ENCODE assay signal across 29 cellular contexts in genomic region chr14:98579140-98579539, GRCh38.
"Had no signal": no experiment of that assay in that cellular context is flagged by ENCODE, and none has a peak within 500 bp of the region (broad histone marks: within the 10 kb centered on the region; RNA-seq: fewer than 3 reads in every experiment).

No MANE protein-coding gene starts in this region.

- DNase-seq: activated CD4-positive, alpha-beta memory T cell treated with anti-CD3 and anti-CD28 coated beads, Interleukin-2, amount 10 ng/mL, durations not matched to agents 7 days and 5 days; activated CD4-positive, alpha-beta T cell treated with anti-CD3 and anti-CD28 coated beads for 36 hours; activated CD8-positive, alpha-beta memory T cell treated with anti-CD3 and anti-CD28 coated beads for 24 hours; activated CD8-positive, alpha-beta memory T cell treated with anti-CD3 and anti-CD28 coated beads, Interleukin-2, amount 10 ng/mL, durations not matched to agents 7 days and 5 days; activated CD8-positive, alpha-beta memory T cell treated with anti-CD3 and anti-CD28 coated beads, Interleukin-2, amount 50 U/mL, for 48 hours; activated effector memory CD4-positive, alpha-beta T cell treated with anti-CD3 and anti-CD28 coated beads, Interleukin-2, amount 50 U/mL, for 16 hours; activated naive CD4-positive, alpha-beta T cell; activated naive CD4-positive, alpha-beta T cell treated with anti-CD3 and anti-CD28 coated beads, Interleukin-2, amount 50 U/mL, for 16 hours; activated naive CD8-positive, alpha-beta T cell treated with anti-CD3 and anti-CD28 coated beads for 36 hours; activated T-cell treated with anti-CD3 and anti-CD28 coated beads, Interleukin-2, amount 50 U/mL, for 72 hours; amniotic stem cell; aorta; brain microvascular endothelial cell; NCI-H1105 treated with DMSO at 0.1 percent for 48 hours; NCI-H1436; NCI-H1694 treated with DMSO at 0.1 percent for 48 hours; NCI-H2029; NCI-H345; NCI-H524 treated with DMSO at 0.1 percent for 48 hours; NK-92 treated with Interleukin-12 subunit alpha and Interleukin-12 subunit beta, amount 100 ng/mL, for 24 hours; PC-9; SHP77; SJCRH30 had no signal

- H3K4me2 ChIP-seq: KMS-11, PC-9 had no signal

- H3K27ac Mint-ChIP-seq: activated CD4-positive, alpha-beta memory T cell treated with anti-CD3 and anti-CD28 coated beads, Interleukin-2, amount 10 ng/mL, durations not matched to agents 7 days and 5 days; activated CD4-positive, alpha-beta T cell treated with anti-CD3 and anti-CD28 coated beads for 36 hours; activated CD8-positive, alpha-beta memory T cell treated with anti-CD3 and anti-CD28 coated beads, Interleukin-2, amount 10 ng/mL, durations not matched to agents 7 days and 5 days; activated naive CD8-positive, alpha-beta T cell treated with anti-CD3 and anti-CD28 coated beads for 36 hours; activated T-cell treated with anti-CD3 and anti-CD28 coated beads, Interleukin-2, amount 50 U/mL, for 72 hours; activated T-helper 17 cell treated with anti-CD3 and anti-CD28 coated beads, Interleukin-2, amount 50 U/mL, for 72 hours; T-helper 1 cell treated with Interleukin-12 subunit alpha and Interleukin-12 subunit beta and Interleukin-4 antibody, amounts not matched to agents 30 μg/mL and 1 μg/mL, for 36 hours; T-helper 2 cell treated with Interferon-gamma antibody and Interleukin-4, amounts not matched to agents 5 μg/mL and 100 μg/mL, for 36 hours had no signal

- H3K9ac ChIP-seq: KMS-11 had no signal

- H3K9me3 ChIP-seq: SJCRH30 had no signal

- H3K4me3 Mint-ChIP-seq: activated CD4-positive, alpha-beta memory T cell treated with anti-CD3 and anti-CD28 coated beads, Interleukin-2, amount 10 ng/mL, durations not matched to agents 7 days and 5 days; activated CD4-positive, alpha-beta T cell treated with anti-CD3 and anti-CD28 coated beads for 36 hours; activated CD8-positive, alpha-beta memory T cell treated with anti-CD3 and anti-CD28 coated beads, Interleukin-2, amount 10 ng/mL, durations not matched to agents 7 days and 5 days; activated naive CD8-positive, alpha-beta T cell treated with anti-CD3 and anti-CD28 coated beads for 36 hours; activated T-cell treated with anti-CD3 and anti-CD28 coated beads, Interleukin-2, amount 50 U/mL, for 72 hours; activated T-helper 17 cell treated with anti-CD3 and anti-CD28 coated beads, Interleukin-2, amount 50 U/mL, for 72 hours; T-helper 1 cell treated with Interleukin-12 subunit alpha and Interleukin-12 subunit beta and Interleukin-4 antibody, amounts not matched to agents 30 μg/mL and 1 μg/mL, for 36 hours; T-helper 2 cell treated with Interferon-gamma antibody and Interleukin-4, amounts not matched to agents 5 μg/mL and 100 μg/mL, for 36 hours had no signal

- H2AFZ ChIP-seq: PC-9 had no signal

- H3K4me1 ChIP-seq: SJCRH30 had no signal

- H3K36me3 Mint-ChIP-seq: activated CD8-positive, alpha-beta memory T cell treated with anti-CD3 and anti-CD28 coated beads, Interleukin-2, amount 10 ng/mL, durations not matched to agents 7 days and 5 days; activated naive CD8-positive, alpha-beta T cell treated with anti-CD3 and anti-CD28 coated beads for 36 hours had no signal

- H3K27me3 ChIP-seq: brain microvascular endothelial cell, SJCRH30 had no signal

- ATAC-seq: activated CD4-positive, alpha-beta T cell treated with anti-CD3 and anti-CD28 coated beads for 36 hours; activated CD4-positive, CD25-positive, alpha-beta regulatory T cell treated with anti-CD3 and anti-CD28 coated beads, Interleukin-2, amount 50 U/mL, for 24 hours; activated CD8-positive, alpha-beta memory T cell treated with anti-CD3 and anti-CD28 coated beads, Interleukin-2, amount 10 ng/mL, durations not matched to agents 7 days and 5 days; activated T-cell treated with anti-CD3 and anti-CD28 coated beads, Interleukin-2, amount 50 U/mL, for 72 hours; activated T-helper 17 cell treated with anti-CD3 and anti-CD28 coated beads, Interleukin-2, amount 50 U/mL, for 72 hours had no signal

- H3K36me3 ChIP-seq: brain microvascular endothelial cell, SJCRH30 had no signal

- H3K4me3 ChIP-seq: PC-9, SJCRH30, SK-N-MC had no signal

- H3K27ac ChIP-seq: brain microvascular endothelial cell, KMS-11, PC-9, SJCRH30, SK-N-MC had no signal

- H3K27me3 Mint-ChIP-seq: activated naive CD8-positive, alpha-beta T cell treated with anti-CD3 and anti-CD28 coated beads for 36 hours had no signal

- H3K9me3 Mint-ChIP-seq: T-helper 2 cell treated with Interferon-gamma antibody and Interleukin-4, amounts not matched to agents 5 μg/mL and 100 μg/mL, for 36 hours had no signal

- H3K4me1 Mint-ChIP-seq: activated CD4-positive, alpha-beta memory T cell treated with anti-CD3 and anti-CD28 coated beads, Interleukin-2, amount 10 ng/mL, durations not matched to agents 7 days and 5 days; activated CD8-positive, alpha-beta memory T cell treated with anti-CD3 and anti-CD28 coated beads, Interleukin-2, amount 10 ng/mL, durations not matched to agents 7 days and 5 days had no signal
